In the genomic region with DNA sequence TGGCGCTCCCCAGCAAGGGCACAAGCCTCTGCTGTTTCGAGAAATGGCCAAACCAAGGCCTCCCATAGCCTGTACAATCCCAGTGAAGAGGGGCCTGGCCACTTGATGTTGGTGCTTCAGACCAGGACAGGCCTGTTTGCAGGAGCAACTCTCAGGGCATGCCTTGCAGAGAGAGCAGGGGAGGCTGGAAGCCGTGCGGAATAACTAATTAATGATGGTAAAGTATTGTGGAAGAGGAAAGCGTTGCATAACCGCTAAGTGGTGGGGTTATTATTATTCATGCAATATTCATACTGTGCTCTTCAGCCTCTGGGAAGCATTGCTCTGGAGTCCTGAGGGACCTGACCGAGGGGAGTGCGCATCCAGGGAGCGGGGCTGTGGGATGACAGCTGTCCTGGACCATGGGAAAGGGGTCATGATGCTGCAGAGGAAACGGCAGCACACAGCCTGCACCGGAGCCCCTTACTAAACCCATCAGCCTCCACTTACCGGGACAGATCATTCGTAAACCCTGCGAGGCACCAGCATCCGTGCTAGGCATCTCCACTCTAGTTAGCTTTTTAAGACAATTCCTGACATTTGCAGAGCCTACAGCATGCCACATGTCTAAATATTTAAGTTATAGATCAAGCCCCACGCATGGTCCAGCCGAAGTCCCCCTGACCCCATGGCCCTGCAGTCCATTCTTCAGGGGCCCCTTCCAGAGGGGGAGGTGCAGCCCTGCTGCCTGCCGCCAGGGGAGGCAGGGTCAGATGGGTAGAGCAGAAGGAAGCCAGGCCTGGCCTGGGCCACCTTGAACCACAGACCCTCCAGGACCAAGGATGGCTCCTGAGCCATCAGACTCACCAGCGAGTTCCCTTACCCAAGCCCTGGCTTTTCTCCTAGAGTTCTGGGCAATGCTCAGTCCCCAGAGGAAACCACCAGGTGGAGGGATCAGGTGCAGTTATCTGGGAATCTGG, we compare ENCODE assay signal across 8 cellular contexts. TPM values are rescaled to one million over a fixed set of nuclear protein-coding genes. Genes with fewer than 3 reads are reported as not detected.
DNase-seq lines count a peak whose midpoint lies in the region; ATAC-seq, FAIRE-seq and TF ChIP-seq lines count a peak whose summit lies in the region.

No MANE protein-coding gene starts in this region.

- 79% methylated on average over 13 of the region's 19 CpGs for WGBS in HepG2 (ENCODE audit: low lambda C conversion rate)

- peaks cover 3 to 12% of the 10 kb centered on the region in 2 donors for H3K36me3 Mint-ChIP-seq in CD4-positive, alpha-beta memory T cell
- H3K36me3 Mint-ChIP-seq in activated naive CD8-positive, alpha-beta T cell, result no peaks in the 10 kb centered on the region

- no peaks in the 10 kb centered on the region for H3K36me3 ChIP-seq in CD4-positive, alpha-beta memory T cell (ENCODE audit: insufficient read depth, low read length)
- no peaks in the 10 kb centered on the region for H3K36me3 ChIP-seq in HepG2 (replicated peaks in 1 of 2; ENCODE audit: control insufficient read depth in 1 of 2, insufficient read depth in 2 of 2, low read length in 2 of 2)

- DNase-seq in CD4-positive, alpha-beta memory T cell, result no peak
- no peak for DNase-seq in HepG2 (ENCODE audit: low spot score)
- DNase-seq in NCI-H69 (lab: John Stamatoyannopoulos, UW), result no peak
- no peak for DNase-seq in H4 (ENCODE audit: low spot score)
- DNase-seq in SIG-M5 treated with dmso at 0.1 percent for 504 hours (lab: John Stamatoyannopoulos, UW; ENCODE audit: unreplicated experiment), result no peak

- peaks cover 50% of the 10 kb centered on the region for H3K4me1 ChIP-seq in CD4-positive, alpha-beta memory T cell (ENCODE audit: insufficient read depth, low read length)
- no peaks in the 10 kb centered on the region for H3K4me1 ChIP-seq in HepG2 (ENCODE audit: insufficient read depth, low read length)

- H3K9ac ChIP-seq in HepG2 (ENCODE audit: insufficient read depth, low read depth, low read length), result no peak overlapping the region

- no peak overlapping the region for H3K4me2 ChIP-seq in HepG2 (ENCODE audit: low read depth, low read length)

- no peak for TF ChIP-seq CTCF in HepG2 (CRISPR knock-in tag; IDR thresholded peaks at IDR 0.05)

- intact Hi-C loops in CD4-positive, alpha-beta memory T cell (cut with micrococcal nuclease), result no loop called here
- intact Hi-C loops in HepG2 (cut with micrococcal nuclease; ENCODE audit: unreplicated experiment), result no loop called here

- no peaks in the 10 kb centered on the region for H3K9me3 Mint-ChIP-seq in CD4-positive, alpha-beta memory T cell
- H3K9me3 Mint-ChIP-seq in activated naive CD8-positive, alpha-beta T cell (ENCODE audit: low read depth), result no peaks in the 10 kb centered on the region

- FAIRE-seq in HepG2 (lab: Jason Lieb, UNC), result no peak

- H2AFZ ChIP-seq in HepG2 (ENCODE audit: low read length), result no peak overlapping the region

- TF ChIP-seq POLR2A in HepG2 (IDR thresholded peaks at IDR 0.05; ENCODE audit: insufficient read depth in 1 of 2, low read depth in 2 of 2, low read length in 2 of 2), result no peak

- CTCF ChIA-PET in CD4-positive, alpha-beta memory T cell (lab: Charles Lee; ENCODE audit: partially characterized antibody), result no interaction called here
- CTCF ChIA-PET in HepG2 (lab: Yijun Ruan, JAX; ENCODE audit: low intra/inter-chr PET ratio, low total read pairs), result no interaction called here

- peak overlapping the region in 4 of 7 donors; percentile 68 to 97 (median 93) for H3K27ac Mint-ChIP-seq in CD4-positive, alpha-beta memory T cell
- H3K27ac Mint-ChIP-seq in activated naive CD8-positive, alpha-beta T cell, result peak overlapping the region; percentile 88

- TF ChIP-seq EP300 in HepG2 (IDR thresholded peaks at IDR 0.05; ENCODE audit: low read depth in 2 of 2, low read length in 2 of 2), result no peak
- no peak for TF ChIP-seq EP300 in HepG2 (CRISPR knock-in tag; IDR thresholded peaks at IDR 0.05; ENCODE audit: borderline replicate concordance)

- ATAC-seq in GM21825 (IDR thresholded peaks at IDR 0.05; ENCODE audit: unreplicated experiment), result peak; percentile 3
- peak; percentile 23; the same call in 1 of the 3 replicates for ATAC-seq in HepG2
- ATAC-seq in GM18909 (IDR thresholded peaks at IDR 0.05; ENCODE audit: poor library complexity, unreplicated experiment), result no peak

- no TSS peak for BruUV-seq in HepG2 (replicated peaks; lab: Mats Ljungman, UMichigan)

- peak overlapping the region in 2 of 8 donors; percentile 70 to 81 for H3K4me3 Mint-ChIP-seq in CD4-positive, alpha-beta memory T cell
- no peak overlapping the region for H3K4me3 Mint-ChIP-seq in activated naive CD8-positive, alpha-beta T cell

- peaks cover 15 to 74% (median 45%) of the 10 kb centered on the region in 4 donors for H3K4me1 Mint-ChIP-seq in CD4-positive, alpha-beta memory T cell
- peaks cover 12% of the 10 kb centered on the region for H3K4me1 Mint-ChIP-seq in activated naive CD8-positive, alpha-beta T cell (ENCODE audit: low read depth)

- H3K4me3 ChIP-seq in CD4-positive, alpha-beta memory T cell (ENCODE audit: low read length in 2 of 2), result no peak overlapping the region
- no peak overlapping the region for H3K4me3 ChIP-seq in HepG2 (replicated peaks in 1 of 3; ENCODE audit: insufficient read depth in 1 of 3, low read depth in 2 of 3, low read length in 3 of 3)

- no peaks in the 10 kb centered on the region for H3K79me2 ChIP-seq in HepG2 (ENCODE audit: insufficient read depth, low read length)

- no peaks in the 10 kb centered on the region for H3K27me3 ChIP-seq in CD4-positive, alpha-beta memory T cell (ENCODE audit: insufficient read depth, low read length)
- peaks cover 2 to 9% of the 10 kb centered on the region in 2 experiments; a peak in 3 of 5 replicates for H3K27me3 ChIP-seq in HepG2 (ENCODE audit: control insufficient read depth in 1 of 2, insufficient read depth in 2 of 2, low read length in 2 of 2)

- POLR2A ChIA-PET in CD4-positive, alpha-beta memory T cell (lab: Charles Lee; ENCODE audit: partially characterized antibody), result no interaction called here
- POLR2A ChIA-PET in HepG2 (lab: Yijun Ruan, JAX), result no interaction called here

- H4K20me1 ChIP-seq in HepG2 (ENCODE audit: insufficient read depth, low read length), result no peaks in the 10 kb centered on the region

- H3K27me3 Mint-ChIP-seq in CD4-positive, alpha-beta memory T cell, result no peaks in the 10 kb centered on the region
- H3K27me3 Mint-ChIP-seq in activated naive CD8-positive, alpha-beta T cell, result no peaks in the 10 kb centered on the region

- no peaks in the 10 kb centered on the region for H3K9me3 ChIP-seq in CD4-positive, alpha-beta memory T cell (ENCODE audit: control insufficient read depth in 1 of 2, low read length in 2 of 2)
- H3K9me3 ChIP-seq in HepG2 (ENCODE audit: low read length), result no peaks in the 10 kb centered on the region

- TF ChIP-seq RAD21 in HepG2 (CRISPR knock-in tag; IDR thresholded peaks at IDR 0.05), result no peak

- in situ Hi-C loops in HepG2 (cut with HindIII; ENCODE audit: extremely low pct_ligation_motif_present, low pct_unique_long_range_greater_than_20kb), result no loop called here

- H3K27ac ChIP-seq in CD4-positive, alpha-beta memory T cell (ENCODE audit: low read depth, low read length), result peak overlapping the region; percentile 24
- no peak overlapping the region for H3K27ac ChIP-seq in HepG2 (ENCODE audit: extremely low read length, insufficient read depth, low read length)

RNA-seq across cellular contexts. Expression of a gene that starts 11.6 kb away (rescaled TPM):
- 10 to 100 TPM; 27.7 to 30.4 TPM for total RNA-seq in CD4-positive, alpha-beta memory T cell
- 100 to 1,000 TPM in 1 of 2 donors, 10 to 100 TPM in 1; 86.9 to 101 TPM for polyA plus RNA-seq in CD4-positive, alpha-beta memory T cell
- total RNA-seq in HepG2 (2016; rRNA removed; fragmentation: Illumina TruSeq; extraction: Trizol), result not detected in 2 replicates
- total RNA-seq in HepG2 (2016; cell fraction: cytosol; rRNA removed; fragmentation: Illumina TruSeq; extraction: Trizol; ENCODE audit: low read depth), result not detected in 2 replicates
- total RNA-seq in HepG2 (2016; cell fraction: insoluble cytoplasmic fraction; rRNA removed; fragmentation: Illumina TruSeq; extraction: Trizol), result not detected in 2 replicates
- total RNA-seq in HepG2 (2016; cell fraction: membrane; rRNA removed; fragmentation: Illumina TruSeq; extraction: Trizol), result not detected in 2 replicates
- total RNA-seq in HepG2 (2016; cell fraction: nucleus; rRNA removed; fragmentation: Illumina TruSeq; extraction: Trizol), result not detected in 2 replicates
- not detected in 2 replicates for polyA plus RNA-seq in HepG2 (2011; rRNA removed)
- not detected in 2 replicates for polyA plus RNA-seq in HepG2 (2011; cell fraction: cytosol; rRNA removed)
- not detected in 2 replicates for polyA plus RNA-seq in HepG2 (2011; cell fraction: nucleus; rRNA removed)
- polyA plus RNA-seq in HepG2 (2012), result not detected in 2 replicates
- not detected in 2 replicates for polyA plus RNA-seq in HepG2 (2016; cell fraction: cytosol; fragmentation: Illumina TruSeq; extraction: Trizol; ENCODE audit: low read depth)
- not detected in 2 replicates for polyA plus RNA-seq in HepG2 (2016; cell fraction: insoluble cytoplasmic fraction; fragmentation: Illumina TruSeq; extraction: Trizol; ENCODE audit: low read depth)
- not detected in 2 replicates for polyA plus RNA-seq in HepG2 (2016; cell fraction: membrane; fragmentation: Illumina TruSeq; extraction: Trizol; ENCODE audit: low read depth)
- polyA plus RNA-seq in HepG2 (2016; cell fraction: nucleus; fragmentation: Illumina TruSeq; extraction: Trizol; ENCODE audit: insufficient read depth, low read depth), result not detected in 2 replicates
- polyA minus RNA-seq in HepG2 (2011; rRNA and poly(A)+ RNA removed; ENCODE audit: low replicate concordance), result not detected in 2 replicates
- polyA minus RNA-seq in HepG2 (2011; cell fraction: cytosol; rRNA and poly(A)+ RNA removed), result not detected in 2 replicates
- polyA minus RNA-seq in HepG2 (2011; cell fraction: nucleus; rRNA and poly(A)+ RNA removed), result not detected in 2 replicates
- 0.48 and 5.2 TPM in 2 replicates for total RNA-seq in H4 (2014; rRNA removed; shearing (Covaris generic))

RNA-seq across cellular contexts. Expression of a gene that starts 42.8 kb away (rescaled TPM):
- total RNA-seq in CD4-positive, alpha-beta memory T cell, result not detected
- not detected for polyA plus RNA-seq in CD4-positive, alpha-beta memory T cell
- not detected in 2 replicates for total RNA-seq in HepG2 (2016; rRNA removed; fragmentation: Illumina TruSeq; extraction: Trizol)
- not detected in 2 replicates for total RNA-seq in HepG2 (2016; cell fraction: cytosol; rRNA removed; fragmentation: Illumina TruSeq; extraction: Trizol; ENCODE audit: low read depth)
- not detected in 2 replicates for total RNA-seq in HepG2 (2016; cell fraction: insoluble cytoplasmic fraction; rRNA removed; fragmentation: Illumina TruSeq; extraction: Trizol)
- total RNA-seq in HepG2 (2016; cell fraction: membrane; rRNA removed; fragmentation: Illumina TruSeq; extraction: Trizol), result not detected in 2 replicates
- total RNA-seq in HepG2 (2016; cell fraction: nucleus; rRNA removed; fragmentation: Illumina TruSeq; extraction: Trizol), result not detected in 2 replicates
- polyA plus RNA-seq in HepG2 (2011; rRNA removed), result not detected in 2 replicates
- not detected in 2 replicates for polyA plus RNA-seq in HepG2 (2011; cell fraction: cytosol; rRNA removed)
- not detected in 2 replicates for polyA plus RNA-seq in HepG2 (2011; cell fraction: nucleus; rRNA removed)
- polyA plus RNA-seq in HepG2 (2012), result not detected in 2 replicates
- polyA plus RNA-seq in HepG2 (2016; cell fraction: cytosol; fragmentation: Illumina TruSeq; extraction: Trizol; ENCODE audit: low read depth), result not detected in 2 replicates
- not detected in 2 replicates for polyA plus RNA-seq in HepG2 (2016; cell fraction: insoluble cytoplasmic fraction; fragmentation: Illumina TruSeq; extraction: Trizol; ENCODE audit: low read depth)
- not detected in 2 replicates for polyA plus RNA-seq in HepG2 (2016; cell fraction: membrane; fragmentation: Illumina TruSeq; extraction: Trizol; ENCODE audit: low read depth)
- not detected in 2 replicates for polyA plus RNA-seq in HepG2 (2016; cell fraction: nucleus; fragmentation: Illumina TruSeq; extraction: Trizol; ENCODE audit: insufficient read depth, low read depth)
- not detected in 2 replicates for polyA minus RNA-seq in HepG2 (2011; rRNA and poly(A)+ RNA removed; ENCODE audit: low replicate concordance)
- not detected in 2 replicates for polyA minus RNA-seq in HepG2 (2011; cell fraction: cytosol; rRNA and poly(A)+ RNA removed)
- not detected in 2 replicates for polyA minus RNA-seq in HepG2 (2011; cell fraction: nucleus; rRNA and poly(A)+ RNA removed)
- not detected in 2 replicates for total RNA-seq in H4 (2014; rRNA removed; shearing (Covaris generic))
